8 cellular contexts compared by ENCODE assay signal in the genomic region with DNA sequence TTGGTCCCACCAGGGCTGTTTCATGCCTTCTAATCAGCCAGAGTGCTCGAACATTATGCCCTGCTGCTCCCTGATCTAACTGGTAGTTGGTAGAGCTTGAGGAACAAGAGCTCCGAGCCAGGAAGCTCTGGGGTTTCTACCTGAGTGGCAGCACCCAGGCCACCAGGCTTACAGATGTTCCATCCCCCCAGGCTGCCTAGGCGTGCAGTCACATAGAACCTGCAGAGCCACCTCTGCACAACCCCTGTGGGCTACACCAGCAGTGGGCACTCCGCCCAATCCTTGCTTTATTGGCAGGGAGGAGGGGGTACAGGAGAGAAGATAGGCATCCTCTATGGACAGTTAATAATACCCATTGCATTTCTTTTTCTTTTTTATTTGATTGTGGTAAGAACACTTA. TPM values are rescaled to one million over a fixed set of nuclear protein-coding genes. Genes with fewer than 3 reads are reported as not detected.
DNase-seq lines count a peak whose midpoint lies in the region; ATAC-seq lines count a peak whose summit lies in the region.

No MANE protein-coding gene starts in this region.

- H3K23ac ChIP-seq in neuronal stem cell (ENCODE audit: low read depth, low read length, poor library complexity), result no peak overlapping the region

- H3K4me2 ChIP-seq in neuronal stem cell (ENCODE audit: insufficient read depth, low read length, poor library complexity, severe bottlenecking), result no peak overlapping the region

- H3K18ac ChIP-seq in neuronal stem cell (ENCODE audit: low read length), result no peak overlapping the region

- no peak overlapping the region for H3K14ac ChIP-seq in neuronal stem cell (ENCODE audit: low read length)

- H2BK12ac ChIP-seq in neuronal stem cell (ENCODE audit: low read length), result no peak overlapping the region

- H3K4ac ChIP-seq in neuronal stem cell (ENCODE audit: low read length), result no peak overlapping the region

- H2BK5ac ChIP-seq in neuronal stem cell (ENCODE audit: low read length), result no peak overlapping the region

- peak overlapping the region; percentile 36 to 83 for H3K27ac ChIP-seq in esophagus (ENCODE audit: low read depth in 2 of 2, low read length in 1 of 2)
- H3K27ac ChIP-seq in thymus (ENCODE audit: low read depth), result peak overlapping the region; percentile 0
- no peak overlapping the region for H3K27ac ChIP-seq in neuronal stem cell (replicated peaks; ENCODE audit: low read length)

- no peak overlapping the region for H4K91ac ChIP-seq in neuronal stem cell (ENCODE audit: low read depth, low read length, poor library complexity)

- no peak overlapping the region for H2BK15ac ChIP-seq in neuronal stem cell (ENCODE audit: low read length)

- H3K36me3 ChIP-seq in esophagus (ENCODE audit: control insufficient read depth in 2 of 2, insufficient read depth in 2 of 2, low read length in 1 of 2), result peaks cover 2 to 11% of the 10 kb centered on the region in 2 donors
- no peaks in the 10 kb centered on the region for H3K36me3 ChIP-seq in thymus (ENCODE audit: control insufficient read depth, insufficient read depth)
- H3K36me3 ChIP-seq in neuronal stem cell (replicated peaks in 1 of 2; ENCODE audit: control insufficient read depth in 2 of 2, insufficient read depth in 2 of 2, low read length in 2 of 2), result peaks cover 7 to 33% of the 10 kb centered on the region in 2 donors

- H2BK120ac ChIP-seq in neuronal stem cell (ENCODE audit: low read depth, low read length), result no peak overlapping the region

- ATAC-seq in HG03378 (IDR thresholded peaks at IDR 0.05; ENCODE audit: unreplicated experiment) (peak; percentile 41), HG02938 (IDR thresholded peaks at IDR 0.05; ENCODE audit: unreplicated experiment) (no peak)

- peak; percentile 8 for DNase-seq in activated CD4-positive, alpha-beta T cell treated with anti-CD3 and anti-CD28 coated beads for 48 hours
- DNase-seq in activated CD4-positive, alpha-beta T cell treated with anti-CD3 and anti-CD28 coated beads, Interleukin-2, amount 50 U/mL, for 4 hours, result no peak
- no peak for DNase-seq in DMS153 (lab: John Stamatoyannopoulos, UW)
- no peak for DNase-seq in neuronal stem cell (ENCODE audit: low spot score)

- WGBS in esophagus, 2 donors, result 56 to 58% methylated on average over 4 of the region's 4 CpGs
- 30% methylated on average over 4 of the region's 4 CpGs for WGBS in thymus
- no CpG with 5 or more reads among the region's 4 CpGs for WGBS in neuronal stem cell (ENCODE audit: extremely low coverage in 2 of 2, insufficient read length in 2 of 2, insufficient replicate concordance in 1 of 2), 2 donors

- H2AFZ ChIP-seq in neuronal stem cell (ENCODE audit: low read length), result no peak overlapping the region

- peaks cover 2% of the 10 kb centered on the region for H3K79me1 ChIP-seq in neuronal stem cell (ENCODE audit: low read depth, low read length)

- H3K27me3 ChIP-seq in esophagus (ENCODE audit: control insufficient read depth in 1 of 2, insufficient read depth in 2 of 2, low read length in 2 of 2) (no peaks in the 10 kb centered on the region), thymus (ENCODE audit: control insufficient read depth, insufficient read depth) (no peaks in the 10 kb centered on the region), neuronal stem cell (ENCODE audit: control insufficient read depth in 3 of 3, insufficient read depth in 3 of 3, low read depth in 1 of 3, low read length in 3 of 3) (no peaks in the 10 kb centered on the region)

- H3K9ac ChIP-seq in neuronal stem cell (ENCODE audit: low read depth, low read length, poor library complexity), result no peak overlapping the region

- no peak overlapping the region for H2AK5ac ChIP-seq in neuronal stem cell (ENCODE audit: low read depth, low read length)

- H3K4me1 ChIP-seq in esophagus (ENCODE audit: control insufficient read depth in 2 of 2, insufficient read depth in 2 of 2, low read length in 1 of 2) (peaks cover 4 to 7% of the 10 kb centered on the region in 2 donors), thymus (ENCODE audit: control insufficient read depth, insufficient read depth, low read length) (peaks cover 2% of the 10 kb centered on the region), neuronal stem cell (ENCODE audit: control insufficient read depth in 2 of 2, insufficient read depth in 1 of 2, low read depth in 1 of 2, low read length in 2 of 2) (peaks cover 0 to 3% of the 10 kb centered on the region in 2 donors)

- no peak overlapping the region for H3K4me3 ChIP-seq in esophagus (ENCODE audit: low read depth in 1 of 2, low read length in 2 of 2)
- H3K4me3 ChIP-seq in thymus (ENCODE audit: low read length), result no peak overlapping the region
- no peak overlapping the region for H3K4me3 ChIP-seq in neuronal stem cell (ENCODE audit: low read length in 2 of 2)

- no peak overlapping the region for H4K8ac ChIP-seq in neuronal stem cell (ENCODE audit: low read depth, low read length)

- H3K9me3 ChIP-seq in esophagus (ENCODE audit: control insufficient read depth in 2 of 2, insufficient read depth in 1 of 2, low read depth in 1 of 2, low read length in 1 of 2) (no peaks in the 10 kb centered on the region), thymus (ENCODE audit: control insufficient read depth) (no peaks in the 10 kb centered on the region), neuronal stem cell (replicated peaks in 1 of 2; ENCODE audit: control insufficient read depth in 2 of 2, insufficient read depth in 1 of 2, low read depth in 1 of 2, low read length in 2 of 2) (no peaks in the 10 kb centered on the region)

RNA-seq across cellular contexts. Expression of a gene that starts 21.8 kb away (rescaled TPM):
- polyA plus RNA-seq in esophagus (10 to 100 TPM; 13.7 to 20.1 TPM), thymus (54.3 TPM)
- polyA plus RNA-seq in neuronal stem cell (2013, experiment 1 of 2), result 3.4 TPM
- 3.5 TPM for polyA plus RNA-seq in neuronal stem cell (2013, experiment 2 of 2)
